Comparison of ENCODE assay signal across 14 cellular contexts in the genomic region with DNA sequence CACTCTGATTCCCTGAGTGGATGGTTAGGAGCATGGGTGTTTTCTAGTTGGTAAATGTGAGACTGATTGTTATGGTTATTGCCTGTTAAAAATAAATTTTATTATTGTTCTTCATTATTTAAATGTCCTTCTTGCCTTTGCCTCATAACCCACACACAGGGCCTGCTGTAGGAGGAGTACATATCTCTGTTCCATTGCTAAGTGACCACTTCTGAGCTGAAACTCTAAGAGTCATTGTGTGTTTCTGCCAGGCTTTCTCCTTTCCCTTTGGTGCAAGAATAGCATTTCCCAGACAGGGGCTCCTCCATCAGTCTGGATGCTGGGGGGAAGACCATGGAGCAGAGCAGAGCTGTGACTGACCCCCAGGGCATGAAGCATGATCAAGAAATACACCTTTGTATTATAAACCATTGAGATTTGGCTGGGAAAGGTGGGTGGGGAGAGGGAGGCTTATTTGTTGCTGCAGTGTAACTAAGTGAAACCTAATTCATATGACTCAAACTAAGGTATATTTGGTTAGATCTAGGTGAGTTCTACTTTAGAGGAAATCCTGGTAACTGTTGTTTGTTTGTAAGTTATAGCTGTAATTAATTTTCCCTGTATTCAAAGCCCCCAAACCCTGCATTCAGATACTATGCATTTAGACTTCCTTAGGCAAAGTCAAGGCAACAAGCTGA.
"Had no signal": no experiment of that assay in that cellular context is flagged by ENCODE, and none has a peak within 500 bp of the region (broad histone marks: within the 10 kb centered on the region; RNA-seq: fewer than 3 reads in every experiment).

No MANE protein-coding gene starts in this region.

- H3K79me2 ChIP-seq: hepatocyte had no signal

- H3K9me3 ChIP-seq: body of pancreas, left ventricle myocardium inferior, sigmoid colon, stomach, uterus had no signal

- H3K36me3 ChIP-seq: left ventricle myocardium inferior, sigmoid colon, stomach, uterus had no signal

- DNase-seq: activated CD4-positive, alpha-beta T cell treated with anti-CD3 and anti-CD28 coated beads for 1 hour; activated gamma-delta T cell treated with Interleukin-2 at 50 U/mL for 16 hours; activated T-cell treated with anti-CD3 and anti-CD28 coated beads, Interleukin-2, amount 50 U/mL, for 1 hour; amniotic stem cell; body of pancreas; effector memory CD8-positive, alpha-beta T cell; erythroblast; kidney; left ventricle myocardium inferior; sigmoid colon; stimulated activated CD4-positive, alpha-beta T cell treated with anti-CD3 and anti-CD28 coated beads, Interleukin-12 subunit alpha, Interleukin-12 subunit beta, amount 100 ng/mL, for 4 hours; stomach; uterus had no signal

- H3K9me3 Mint-ChIP-seq: effector memory CD8-positive, alpha-beta T cell had no signal

- FAIRE-seq: kidney had no signal

- H3K4me1 ChIP-seq: body of pancreas, uterus had no signal

- H3K27ac Mint-ChIP-seq: effector memory CD8-positive, alpha-beta T cell had no signal

- H3K27me3 Mint-ChIP-seq: effector memory CD8-positive, alpha-beta T cell had no signal

- H3K4me3 Mint-ChIP-seq: effector memory CD8-positive, alpha-beta T cell had no signal

- H3K4me2 ChIP-seq: hepatocyte had no signal

- H3K27me3 ChIP-seq: body of pancreas, hepatocyte, sigmoid colon, stomach, uterus had no signal

- ATAC-seq: body of pancreas; effector memory CD8-positive, alpha-beta T cell had no signal

- H3K27ac ChIP-seq: body of pancreas, hepatocyte, left ventricle myocardium inferior, sigmoid colon, stomach, uterus had no signal

- H3K4me3 ChIP-seq: body of pancreas, hepatocyte, left ventricle myocardium inferior, sigmoid colon, stomach, uterus had no signal

- H2AFZ ChIP-seq: hepatocyte had no signal
